ENCODE assay signal across 1 cellular context in genomic region chr14:74765721-74766120, GRCh38.
TF ChIP-seq lines count a peak whose summit lies in the region.

No MANE protein-coding gene starts in this region.

TF ChIP-seq in H1, 55 proteins besides CTCF, POLR2A, EP300 and RAD21:
- TF ChIP-seq CEBPB (IDR thresholded peaks at IDR 0.05; ENCODE audit: low read depth, low read length) = no peak
- no peak for TF ChIP-seq CHD7 (IDR thresholded peaks at IDR 0.05; ENCODE audit: insufficient replicate concordance, low read length)
- TF ChIP-seq SP4 (IDR thresholded peaks at IDR 0.05; ENCODE audit: low read length) = no peak
- no peak for TF ChIP-seq CTBP2 (IDR thresholded peaks at IDR 0.05; ENCODE audit: borderline replicate concordance, insufficient read depth, insufficient read length, low read length)
